In genomic region chr13:78680064-78680463, GRCh38 we compare ENCODE assay signal across 1 cellular context.
TF ChIP-seq lines count a peak whose summit lies in the region.

No MANE protein-coding gene starts in this region.

TF ChIP-seq in HEK293, 187 proteins besides CTCF, POLR2A, EP300 and RAD21 (continued from another document):
- TF ChIP-seq, protein P1, sequence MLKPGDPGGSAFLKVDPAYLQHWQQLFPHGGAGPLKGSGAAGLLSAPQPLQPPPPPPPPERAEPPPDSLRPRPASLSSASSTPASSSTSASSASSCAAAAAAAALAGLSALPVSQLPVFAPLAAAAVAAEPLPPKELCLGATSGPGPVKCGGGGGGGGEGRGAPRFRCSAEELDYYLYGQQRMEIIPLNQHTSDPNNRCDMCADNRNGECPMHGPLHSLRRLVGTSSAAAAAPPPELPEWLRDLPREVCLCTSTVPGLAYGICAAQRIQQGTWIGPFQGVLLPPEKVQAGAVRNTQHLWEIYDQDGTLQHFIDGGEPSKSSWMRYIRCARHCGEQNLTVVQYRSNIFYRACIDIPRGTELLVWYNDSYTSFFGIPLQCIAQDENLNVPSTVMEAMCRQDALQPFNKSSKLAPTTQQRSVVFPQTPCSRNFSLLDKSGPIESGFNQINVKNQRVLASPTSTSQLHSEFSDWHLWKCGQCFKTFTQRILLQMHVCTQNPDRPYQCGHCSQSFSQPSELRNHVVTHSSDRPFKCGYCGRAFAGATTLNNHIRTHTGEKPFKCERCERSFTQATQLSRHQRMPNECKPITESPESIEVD (tag by site-specific recombination; IDR thresholded peaks at IDR 0.05), result peak; percentile 29; the same call in 1 of the 2 replicates
- TF ChIP-seq OVOL3 (tag by site-specific recombination; IDR thresholded peaks at IDR 0.05) (no peak), ZNF488 (tag by site-specific recombination; IDR thresholded peaks at IDR 0.05) (no peak), OSR2 (tag by site-specific recombination; IDR thresholded peaks at IDR 0.05) (peak; percentile 91), ZNF292 (tag by site-specific recombination; IDR thresholded peaks at IDR 0.05; ENCODE audit: borderline replicate concordance, low read depth) (no peak), WT1 (tag by site-specific recombination; IDR thresholded peaks at IDR 0.05) (0 out of 2 replicates have a peak, but pooled peaks have one; percentile 28), ZNF692 (tag by site-specific recombination; IDR thresholded peaks at IDR 0.05) (no peak), ZNF433 (tag by site-specific recombination; IDR thresholded peaks at IDR 0.05; ENCODE audit: low read depth) (no peak), ZNF37A (tag by site-specific recombination; IDR thresholded peaks at IDR 0.05) (no peak), ZNF211 (tag by site-specific recombination; IDR thresholded peaks at IDR 0.05; ENCODE audit: low read depth) (no peak), FEZF1 (tag by site-specific recombination; IDR thresholded peaks at IDR 0.05) (peak; percentile 48)
